ENCODE assay signal across 1 cellular context in the genomic region with DNA sequence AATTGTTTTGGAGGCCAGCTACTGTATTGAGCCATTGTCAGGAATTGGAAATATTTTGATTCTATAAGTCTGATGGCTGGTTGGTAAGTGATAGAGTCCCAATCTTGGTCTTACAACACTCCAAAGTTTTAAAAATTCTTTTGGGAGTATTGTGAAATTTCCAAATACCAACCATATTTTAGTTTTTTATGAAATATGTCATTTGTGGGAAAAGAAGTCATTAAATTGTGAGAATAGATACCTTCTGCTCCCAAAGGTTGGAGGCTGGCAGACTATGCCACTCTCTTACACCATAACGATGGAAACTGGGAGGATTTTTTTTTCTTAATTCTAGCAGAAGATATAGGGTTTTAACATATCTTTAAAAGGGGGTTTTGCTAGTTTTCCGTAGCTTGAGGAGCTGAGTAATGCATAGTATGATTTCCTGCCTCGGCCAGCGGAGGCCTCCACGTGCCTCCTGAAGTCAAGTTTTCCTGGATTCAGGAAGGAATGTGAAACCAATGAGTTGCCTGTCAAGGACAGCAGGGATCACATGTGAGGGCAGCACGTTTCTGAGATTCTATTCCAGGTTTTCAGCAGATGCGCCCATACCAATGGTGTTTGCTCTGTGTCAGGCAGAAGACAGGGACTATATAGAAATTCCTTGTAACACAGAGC.
TF ChIP-seq lines count a peak whose summit lies in the region.

No MANE protein-coding gene starts in this region.

TF ChIP-seq in H1, 55 proteins besides CTCF, POLR2A, EP300 and RAD21:
- TF ChIP-seq GABPA (IDR thresholded peaks at IDR 0.05; ENCODE audit: borderline replicate concordance, insufficient read depth, low read length) (no peak), MAFK (IDR thresholded peaks at IDR 0.05; ENCODE audit: low read depth, low read length) (no peak), KDM4A (IDR thresholded peaks at IDR 0.05; ENCODE audit: low read depth, low read length, severe bottlenecking) (no peak), KDM5A (IDR thresholded peaks at IDR 0.05; ENCODE audit: low read length) (no peak), CHD1 (IDR thresholded peaks at IDR 0.05; ENCODE audit: low read depth, low read length) (no peak), RBBP5 (IDR thresholded peaks at IDR 0.05; ENCODE audit: borderline replicate concordance, low read depth, low read length) (no peak), NANOG (IDR thresholded peaks at IDR 0.05; ENCODE audit: insufficient read depth, low read depth, low read length, poor library complexity, severe bottlenecking) (no peak), CHD7 (IDR thresholded peaks at IDR 0.05; ENCODE audit: insufficient replicate concordance, low read length) (no peak), ATF3 (IDR thresholded peaks at IDR 0.05; ENCODE audit: insufficient read depth, low read depth, low read length) (no peak), SAP30 (IDR thresholded peaks at IDR 0.05; ENCODE audit: insufficient read depth, insufficient replicate concordance, low read length) (no peak), SP2 (IDR thresholded peaks at IDR 0.05; ENCODE audit: low read length) (no peak), POLR2AphosphoS5 (IDR thresholded peaks at IDR 0.05; ENCODE audit: low read depth, low read length) (no peak), SRF (IDR thresholded peaks at IDR 0.05; ENCODE audit: low read depth, low read length) (no peak), NRF1 (IDR thresholded peaks at IDR 0.05; ENCODE audit: low read depth, low read length) (no peak), TAF1 (IDR thresholded peaks at IDR 0.05; ENCODE audit: low read depth, low read length) (no peak), TEAD4 (IDR thresholded peaks at IDR 0.05; ENCODE audit: low read depth, low read length) (no peak), RNF2 (IDR thresholded peaks at IDR 0.05; ENCODE audit: borderline replicate concordance, low read depth, low read length, missing control alignments, poor library complexity, severe bottlenecking) (no peak), ASH2L (IDR thresholded peaks at IDR 0.05; ENCODE audit: low read length) (no peak), YY1 (IDR thresholded peaks at IDR 0.05; ENCODE audit: low read depth, low read length) (no peak), SIN3A (conservative IDR thresholded peaks at IDR 0.05 in 1 of 2, IDR thresholded peaks at IDR 0.05 in 1 of 2; ENCODE audit: low read depth in 1 of 2, low read length in 2 of 2) (peak; percentile 18 to 45; a peak in 1 of 4 replicates), TBP (IDR thresholded peaks at IDR 0.05; ENCODE audit: low read depth, low read length) (no peak), EZH2 (IDR thresholded peaks at IDR 0.05; ENCODE audit: low read depth, low read length, severe bottlenecking) (no peak)
- TF ChIP-seq, protein P1, sequence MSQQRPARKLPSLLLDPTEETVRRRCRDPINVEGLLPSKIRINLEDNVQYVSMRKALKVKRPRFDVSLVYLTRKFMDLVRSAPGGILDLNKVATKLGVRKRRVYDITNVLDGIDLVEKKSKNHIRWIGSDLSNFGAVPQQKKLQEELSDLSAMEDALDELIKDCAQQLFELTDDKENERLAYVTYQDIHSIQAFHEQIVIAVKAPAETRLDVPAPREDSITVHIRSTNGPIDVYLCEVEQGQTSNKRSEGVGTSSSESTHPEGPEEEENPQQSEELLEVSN (IDR thresholded peaks at IDR 0.05): peak; percentile 53
- TF ChIP-seq, protein P2, sequence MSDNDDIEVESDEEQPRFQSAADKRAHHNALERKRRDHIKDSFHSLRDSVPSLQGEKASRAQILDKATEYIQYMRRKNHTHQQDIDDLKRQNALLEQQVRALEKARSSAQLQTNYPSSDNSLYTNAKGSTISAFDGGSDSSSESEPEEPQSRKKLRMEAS (IDR thresholded peaks at IDR 0.05): peak; percentile 82
